ENCODE assay signal across 8 cellular contexts in the genomic region with DNA sequence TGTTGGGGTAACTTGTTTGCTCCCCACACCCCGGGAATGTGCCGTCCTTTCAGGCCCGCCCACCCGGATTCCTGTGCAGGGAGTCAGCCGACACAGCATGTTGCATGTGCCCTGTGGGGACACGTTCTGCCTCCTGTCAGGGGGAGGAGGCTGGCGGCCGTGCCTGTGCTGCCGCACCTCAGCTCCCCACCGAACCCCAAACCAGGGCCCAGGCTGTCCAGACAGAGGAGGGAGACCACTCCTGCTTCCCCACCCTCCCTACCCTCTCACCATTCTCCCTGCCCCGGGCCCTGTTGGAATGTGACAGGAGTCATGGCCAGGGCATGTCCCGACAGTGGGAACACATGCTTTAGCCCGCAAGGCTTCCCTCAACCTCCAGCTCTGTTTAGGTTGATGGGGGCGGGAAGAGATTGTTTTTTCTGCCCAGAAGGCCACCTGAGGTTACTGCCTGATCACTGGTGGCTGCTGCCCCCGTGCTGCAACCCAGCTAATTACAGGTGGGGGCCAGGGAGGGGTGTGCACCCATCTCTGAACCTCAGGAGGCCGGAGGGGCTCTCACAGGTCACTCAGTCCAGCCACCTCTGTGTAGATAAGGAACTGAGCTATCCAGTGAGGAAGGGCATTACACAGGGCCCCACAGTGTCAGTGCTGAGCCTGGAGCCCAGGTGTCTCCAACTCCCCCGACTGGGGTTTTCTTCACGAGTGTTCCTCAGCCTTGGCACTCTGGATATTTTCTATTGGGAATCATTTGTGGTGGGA. TPM values are rescaled to one million over a fixed set of nuclear protein-coding genes. Genes with fewer than 3 reads are reported as not detected.
A peak's percentile ranks its signal among the peaks of the same experiment; 100 is the strongest.
DNase-seq lines count a peak whose midpoint lies in the region; ATAC-seq, FAIRE-seq and TF ChIP-seq lines count a peak whose summit lies in the region.

No MANE protein-coding gene starts in this region.

- intact Hi-C loops in endothelial cell of umbilical vein (cut with micrococcal nuclease): no loop called here

- H3K9me3 ChIP-seq in endothelial cell of umbilical vein (replicated peaks; ENCODE audit: control insufficient read depth, insufficient read depth, low read length): no peaks in the 10 kb centered on the region

- no peaks in the 10 kb centered on the region for H3K79me2 ChIP-seq in endothelial cell of umbilical vein (ENCODE audit: control insufficient read depth, insufficient read depth, low read length)

- CTCF ChIA-PET in endothelial cell of umbilical vein (lab: Charles Lee): interaction anchor here (0.6 to 19.0 kb wide), 11 partner anchors 10 to 432 kb away, joined by 3 to 289 read pairs (median 4); partner anchors contain the start of genes ABCC10, DLK2, DNPH1 and LRRC73

- DNase-seq in GM06990 (ENCODE audit: extremely low read depth, insufficient read length) (no peak), NCI-H226 (peak; percentile 62), endothelial cell of umbilical vein (ENCODE audit: low read depth, low spot score) (peak; percentile 27), omental fat pad (ENCODE audit: low spot score) (no peak), NK-92 (lab: John Stamatoyannopoulos, UW; ENCODE audit: unreplicated experiment) (no peak)
- DNase-seq in activated CD4-positive, CD25-positive, alpha-beta regulatory T cell (lab: John Stamatoyannopoulos, UW): no peak
- no peak for DNase-seq in stimulated activated CD4-positive, alpha-beta T cell treated with anti-CD3 and anti-CD28 coated beads, Interleukin-4, amount 100 ng/mL, for 4 hours
- no peak for DNase-seq in NK-92 treated with Interleukin-12 subunit alpha and Interleukin-12 subunit beta, amount 100 ng/mL, for 24 hours (lab: John Stamatoyannopoulos, UW)

- BruUV-seq in endothelial cell of umbilical vein (replicated peaks; lab: Mats Ljungman, UMichigan): no TSS peak

- H3K9me1 ChIP-seq in endothelial cell of umbilical vein (replicated peaks; ENCODE audit: control insufficient read depth, extremely low read depth, insufficient read depth, low read length): no peaks in the 10 kb centered on the region

- no peak overlapping the region for H3K27ac ChIP-seq in endothelial cell of umbilical vein (ENCODE audit: insufficient read depth, low read depth, low read length)

- H3K36me3 ChIP-seq in GM06990 (ENCODE audit: control insufficient read depth, insufficient read depth, low read length) (peaks cover 22% of the 10 kb centered on the region), endothelial cell of umbilical vein (ENCODE audit: control insufficient read depth in 2 of 2, extremely low read depth in 1 of 2, insufficient read depth in 2 of 2, low read length in 2 of 2) (peaks cover 0 to 4% of the 10 kb centered on the region in 2 experiments)

- no peaks in the 10 kb centered on the region for H4K20me1 ChIP-seq in endothelial cell of umbilical vein (replicated peaks; ENCODE audit: control insufficient read depth, extremely low read depth, insufficient read depth, low read length)

- H3K4me1 ChIP-seq in endothelial cell of umbilical vein (ENCODE audit: control insufficient read depth, extremely low read depth, insufficient read depth, low read length): peaks cover 27% of the 10 kb centered on the region

- H3K4me3 ChIP-seq in GM06990 (replicated peaks; ENCODE audit: low read depth, low read length) (no peak overlapping the region), endothelial cell of umbilical vein (replicated peaks in 1 of 3; ENCODE audit: insufficient read depth in 1 of 3, low read depth in 1 of 3, low read length in 3 of 3) (no peak overlapping the region)

- peak; percentile 12 for FAIRE-seq in endothelial cell of umbilical vein (lab: Jason Lieb, UNC)

- dilution Hi-C loops in endothelial cell of umbilical vein (cut with MboI; ENCODE audit: extremely low pct_ligation_motif_present, low sequenced_read_pairs): no loop called here

- ATAC-seq in omental fat pad (ENCODE audit: low FRiP score): peak; percentile 26

- no peak for TF ChIP-seq POLR2A in endothelial cell of umbilical vein (IDR thresholded peaks at IDR 0.05; ENCODE audit: low read depth, low read length)

- no peaks in the 10 kb centered on the region for H3K27me3 ChIP-seq in GM06990 (replicated peaks; ENCODE audit: control insufficient read depth, insufficient read depth, low read length)
- H3K27me3 ChIP-seq in endothelial cell of umbilical vein (ENCODE audit: control insufficient read depth in 2 of 2, insufficient read depth in 2 of 2, low read length in 2 of 2): no peaks in the 10 kb centered on the region

- H3K9ac ChIP-seq in endothelial cell of umbilical vein (replicated peaks; ENCODE audit: extremely low read depth, insufficient read depth, low read length): no peak overlapping the region

- POLR2A ChIA-PET in endothelial cell of umbilical vein (lab: Charles Lee): no interaction called here

- no peak overlapping the region for H3K4me2 ChIP-seq in endothelial cell of umbilical vein (ENCODE audit: insufficient read depth, low read length)

- H2AFZ ChIP-seq in endothelial cell of umbilical vein (ENCODE audit: low read depth, low read length): no peak overlapping the region

- TF ChIP-seq CTCF in GM06990 (IDR thresholded peaks at IDR 0.05; ENCODE audit: insufficient read depth, low read length, poor library complexity, severe bottlenecking) (peak; percentile 53), endothelial cell of umbilical vein (IDR thresholded peaks at IDR 0.05; ENCODE audit: extremely low read depth in 1 of 2, insufficient read depth in 1 of 2, low read depth in 1 of 2, low read length in 2 of 2) (peak; percentile 30 to 54), omental fat pad (IDR thresholded peaks at IDR 0.05) (no peak)

TF ChIP-seq in endothelial cell of umbilical vein, 7 proteins besides CTCF, POLR2A, EP300 and RAD21 (continues in another document):
- TF ChIP-seq EZH2 (IDR thresholded peaks at IDR 0.05; ENCODE audit: borderline replicate concordance, low read depth, low read length, severe bottlenecking) (no peak), MYC (IDR thresholded peaks at IDR 0.05; ENCODE audit: low read depth, low read length) (no peak), JUN (IDR thresholded peaks at IDR 0.05; ENCODE audit: borderline replicate concordance, insufficient read depth, insufficient read length, low read depth) (no peak), GATA2 (IDR thresholded peaks at IDR 0.05; ENCODE audit: insufficient read depth, insufficient read length, low read depth, low read length) (no peak)

RNA-seq across cellular contexts. Expression of gene LRRC73, which starts 13.6 kb away (rescaled TPM):
- 0.25 and 0.58 TPM in 2 replicates for total RNA-seq in endothelial cell of umbilical vein
- polyA plus RNA-seq in endothelial cell of umbilical vein: 0.11 and 0.14 TPM in 2 replicates
- polyA plus RNA-seq in endothelial cell of umbilical vein (2011; cell fraction: cytosol; rRNA removed): 0.06 and 0.14 TPM in 2 replicates
- polyA plus RNA-seq in endothelial cell of umbilical vein (2011; cell fraction: nucleus; rRNA removed): 0.07 and 0.08 TPM in 2 replicates
- polyA plus RNA-seq in endothelial cell of umbilical vein (2012): 0.12 TPM in 1 of 2 replicates, not detected in the other
- 0.13 TPM in 1 of 2 replicates, not detected in the other for polyA minus RNA-seq in endothelial cell of umbilical vein
- polyA minus RNA-seq in endothelial cell of umbilical vein (2011; cell fraction: cytosol; rRNA and poly(A)+ RNA removed): not detected
- 1.4 TPM in 1 of 2 replicates, not detected in the other for polyA minus RNA-seq in endothelial cell of umbilical vein (2011; cell fraction: nucleus; rRNA and poly(A)+ RNA removed)
- under 1 TPM in 3 of 4 donors, not detected in 1; 0.19 to 0.48 (median 0.47) TPM for total RNA-seq in omental fat pad

RNA-seq across cellular contexts. Expression of gene TJAP1, which starts 19.2 kb away (rescaled TPM):
- total RNA-seq in endothelial cell of umbilical vein (31.8 and 33.1 TPM in 2 replicates), omental fat pad (10 to 100 TPM; 12.6 to 23.5 (median 15.7) TPM)
- polyA plus RNA-seq in endothelial cell of umbilical vein: 28.4 and 29.9 TPM in 2 replicates
- polyA plus RNA-seq in endothelial cell of umbilical vein (2011; cell fraction: cytosol; rRNA removed): 21.7 and 25.2 TPM in 2 replicates
- 82.3 and 91.6 TPM in 2 replicates for polyA plus RNA-seq in endothelial cell of umbilical vein (2011; cell fraction: nucleus; rRNA removed)
- polyA plus RNA-seq in endothelial cell of umbilical vein (2012): 14.6 and 15.7 TPM in 2 replicates
- 15.9 and 16.6 TPM in 2 replicates for polyA minus RNA-seq in endothelial cell of umbilical vein
- 13.4 TPM for polyA minus RNA-seq in endothelial cell of umbilical vein (2011; cell fraction: cytosol; rRNA and poly(A)+ RNA removed)
- polyA minus RNA-seq in endothelial cell of umbilical vein (2011; cell fraction: nucleus; rRNA and poly(A)+ RNA removed): 14.7 and 15.2 TPM in 2 replicates

RNA-seq across cellular contexts. Expression of gene YIPF3, which starts 20.2 kb away (rescaled TPM):
- 117 and 119 TPM in 2 replicates for total RNA-seq in endothelial cell of umbilical vein
- 470 and 561 TPM in 2 replicates for polyA plus RNA-seq in endothelial cell of umbilical vein
- 186 and 196 TPM in 2 replicates for polyA plus RNA-seq in endothelial cell of umbilical vein (2011; cell fraction: cytosol; rRNA removed)
- polyA plus RNA-seq in endothelial cell of umbilical vein (2011; cell fraction: nucleus; rRNA removed): 227 and 268 TPM in 2 replicates
- 91.9 and 103 TPM in 2 replicates for polyA plus RNA-seq in endothelial cell of umbilical vein (2012)
- 490 and 494 TPM in 2 replicates for polyA minus RNA-seq in endothelial cell of umbilical vein
- 45.0 TPM for polyA minus RNA-seq in endothelial cell of umbilical vein (2011; cell fraction: cytosol; rRNA and poly(A)+ RNA removed)
- 63.3 and 75.3 TPM in 2 replicates for polyA minus RNA-seq in endothelial cell of umbilical vein (2011; cell fraction: nucleus; rRNA and poly(A)+ RNA removed)
- total RNA-seq in omental fat pad: 100 to 1,000 TPM in 1 of 4 donors, 10 to 100 TPM in 3; 67.9 to 109 (median 91.3) TPM

RNA-seq across cellular contexts. Expression of gene POLR1C, which starts 20.3 kb away (rescaled TPM):
- total RNA-seq in endothelial cell of umbilical vein: 40.6 and 46.0 TPM in 2 replicates
- polyA plus RNA-seq in endothelial cell of umbilical vein: 34.7 and 39.8 TPM in 2 replicates
- 37.8 and 41.4 TPM in 2 replicates for polyA plus RNA-seq in endothelial cell of umbilical vein (2011; cell fraction: cytosol; rRNA removed)
- polyA plus RNA-seq in endothelial cell of umbilical vein (2011; cell fraction: nucleus; rRNA removed): 109 and 139 TPM in 2 replicates
- 55.9 and 92.0 TPM in 2 replicates for polyA plus RNA-seq in endothelial cell of umbilical vein (2012)
- polyA minus RNA-seq in endothelial cell of umbilical vein: 45.8 and 58.8 TPM in 2 replicates
- 35.1 TPM for polyA minus RNA-seq in endothelial cell of umbilical vein (2011; cell fraction: cytosol; rRNA and poly(A)+ RNA removed)
- polyA minus RNA-seq in endothelial cell of umbilical vein (2011; cell fraction: nucleus; rRNA and poly(A)+ RNA removed): 21.0 and 29.9 TPM in 2 replicates
- total RNA-seq in omental fat pad: 100 to 1,000 TPM in 1 of 4 donors, 10 to 100 TPM in 3; 22.5 to 104 (median 31.5) TPM

RNA-seq across cellular contexts. Expression of gene DLK2, which starts 41.2 kb away (rescaled TPM):
- total RNA-seq in endothelial cell of umbilical vein (not detected in 2 replicates), omental fat pad (1 to 10 TPM in 3 of 4 donors, not detected in 1; 1.1 to 1.5 (median 1.2) TPM)
- polyA plus RNA-seq in endothelial cell of umbilical vein: 0.36 and 0.38 TPM in 2 replicates
- polyA plus RNA-seq in endothelial cell of umbilical vein (2011; cell fraction: cytosol; rRNA removed): 0.28 and 0.32 TPM in 2 replicates
- 0.14 and 0.20 TPM in 2 replicates for polyA plus RNA-seq in endothelial cell of umbilical vein (2011; cell fraction: nucleus; rRNA removed)
- 0.15 and 0.31 TPM in 2 replicates for polyA plus RNA-seq in endothelial cell of umbilical vein (2012)
- polyA minus RNA-seq in endothelial cell of umbilical vein: 0.76 TPM in 1 of 2 replicates, not detected in the other
- polyA minus RNA-seq in endothelial cell of umbilical vein (2011; cell fraction: cytosol; rRNA and poly(A)+ RNA removed): 1.5 TPM
- polyA minus RNA-seq in endothelial cell of umbilical vein (2011; cell fraction: nucleus; rRNA and poly(A)+ RNA removed): not detected in 2 replicates

Comparison
In these comparisons a context has a peak if more than half of its experiments do, and no peak if none do; other contexts are left out.
1. DNase-seq: peak in NCI-H226 (single experiment) and endothelial cell of umbilical vein (single experiment); none in GM06990 (single experiment), omental fat pad (single experiment), activated CD4-positive, CD25-positive, alpha-beta regulatory T cell (0 of 4), stimulated activated CD4-positive, alpha-beta T cell treated with anti-CD3 and anti-CD28 coated beads, Interleukin-4, amount 100 ng/mL, for 4 hours (0 of 2), NK-92 treated with Interleukin-12 subunit alpha and Interleukin-12 subunit beta, amount 100 ng/mL, for 24 hours (single experiment) and NK-92 (single experiment).
2. CTCF ChIP-seq: peak in GM06990 (single experiment) and endothelial cell of umbilical vein (2 of 2); none in omental fat pad (0 of 3).